ENCODE assay signal across 31 cellular contexts in genomic region chr3:130846181-130846580, GRCh38.
"Had no signal": no experiment of that assay in that cellular context is flagged by ENCODE, and none has a peak within 500 bp of the region (broad histone marks: within the 10 kb centered on the region; RNA-seq: fewer than 3 reads in every experiment).

No MANE protein-coding gene starts in this region.

- H3K4me3 ChIP-seq: cardiac muscle cell, PC-9, SJCRH30, SK-N-MC had no signal

- H3K36me3 ChIP-seq: brain microvascular endothelial cell, cardiac muscle cell, SJCRH30 had no signal

- H3K4me3 Mint-ChIP-seq: activated CD4-positive, alpha-beta T cell treated with anti-CD3 and anti-CD28 coated beads, Interleukin-2, amount 10 ng/mL, durations not matched to agents 24 days and 14 days; activated CD8-positive, alpha-beta T cell treated with anti-CD3 and anti-CD28 coated beads, Interleukin-2, amount 10 ng/mL, durations not matched to agents 7 days and 5 days; activated naive CD8-positive, alpha-beta T cell treated with anti-CD3 and anti-CD28 coated beads for 36 hours; activated T-cell treated with anti-CD3 and anti-CD28 coated beads, Interleukin-2, amount 50 U/mL, for 4 hours; central memory CD8-positive, alpha-beta T cell had no signal

- H3K9me3 Mint-ChIP-seq: activated naive CD8-positive, alpha-beta T cell treated with anti-CD3 and anti-CD28 coated beads for 36 hours; activated T-cell treated with anti-CD3 and anti-CD28 coated beads, Interleukin-2, amount 50 U/mL, for 4 hours; central memory CD8-positive, alpha-beta T cell had no signal

- H3K27ac Mint-ChIP-seq: activated CD4-positive, alpha-beta T cell treated with anti-CD3 and anti-CD28 coated beads, Interleukin-2, amount 10 ng/mL, durations not matched to agents 24 days and 14 days; activated CD8-positive, alpha-beta T cell treated with anti-CD3 and anti-CD28 coated beads, Interleukin-2, amount 10 ng/mL, durations not matched to agents 7 days and 5 days; activated naive CD8-positive, alpha-beta T cell treated with anti-CD3 and anti-CD28 coated beads for 36 hours had no signal

- H3K9me3 ChIP-seq: SJCRH30 had no signal

- ATAC-seq: activated CD8-positive, alpha-beta T cell treated with anti-CD3 and anti-CD28 coated beads, Interleukin-2, amount 10 ng/mL, durations not matched to agents 7 days and 5 days; activated T-cell treated with anti-CD3 and anti-CD28 coated beads, Interleukin-2, amount 50 U/mL, for 4 hours had no signal

- H3K27me3 ChIP-seq: brain microvascular endothelial cell, cardiac muscle cell, SJCRH30 had no signal

- H3K27ac ChIP-seq: brain microvascular endothelial cell, cardiac muscle cell, PC-9, SJCRH30, SK-N-MC had no signal

- H3K27me3 Mint-ChIP-seq: central memory CD8-positive, alpha-beta T cell had no signal

- DNase-seq: activated CD4-positive, alpha-beta T cell treated with anti-CD3 and anti-CD28 coated beads, Interleukin-2, amount 10 ng/mL, durations not matched to agents 24 days and 14 days; activated CD4-positive, alpha-beta T cell treated with anti-CD3 and anti-CD28 coated beads, Interleukin-2, amount 50 U/mL, for 4 hours; activated CD8-positive, alpha-beta T cell treated with anti-CD3 and anti-CD28 coated beads, Interleukin-2, amount 10 ng/mL, durations not matched to agents 7 days and 5 days; activated effector memory CD4-positive, alpha-beta T cell treated with anti-CD3 and anti-CD28 coated beads, Interleukin-2, amount 50 U/mL, for 16 hours; activated naive CD4-positive, alpha-beta T cell; activated naive CD4-positive, alpha-beta T cell treated with anti-CD3 and anti-CD28 coated beads, Interleukin-2, amount 50 U/mL, for 16 hours; activated naive CD8-positive, alpha-beta T cell treated with anti-CD3 and anti-CD28 coated beads for 36 hours; activated T-cell treated with anti-CD3 and anti-CD28 coated beads, Interleukin-2, amount 50 U/mL, for 4 hours; amniotic stem cell; aorta; brain microvascular endothelial cell; KG1; NCI-H1092 treated with DMSO at 0.1 percent for 48 hours; NCI-H1417; NCI-H146; NCI-H187; NCI-H2081; NCI-H2171 treated with DMSO at 0.1 percent for 48 hours; NCI-H2227 treated with DMSO at 0.1 percent for 48 hours; NCI-H446; NCI-H510A treated with DMSO at 0.1 percent for 48 hours; NCI-H69; NCI-H82; NK-92 treated with Interleukin-12 subunit alpha and Interleukin-12 subunit beta, amount 100 ng/mL, for 24 hours; PC-9; SHP77; SJCRH30; T1000 had no signal

- H3K36me3 Mint-ChIP-seq: activated naive CD8-positive, alpha-beta T cell treated with anti-CD3 and anti-CD28 coated beads for 36 hours had no signal

- H3K4me2 ChIP-seq: PC-9 had no signal

- H2AFZ ChIP-seq: PC-9 had no signal
